8 cellular contexts compared by ENCODE assay signal in genomic region chr7:151782598-151783448, GRCh38.
DNase-seq lines count a peak whose midpoint lies in the region; ATAC-seq, FAIRE-seq and TF ChIP-seq lines count a peak whose summit lies in the region.

No MANE protein-coding gene starts in this region.

- no peaks in the 10 kb centered on the region for H3K4me1 Mint-ChIP-seq in HFFc6 (ENCODE audit: low read depth)

- H3K4me3 ChIP-seq in colonic mucosa (peak overlapping the region; percentile 2), HepG2 (replicated peaks in 1 of 3; ENCODE audit: insufficient read depth in 1 of 3, low read depth in 2 of 3, low read length in 3 of 3) (no peak overlapping the region)

- no peak for FAIRE-seq in HepG2 (lab: Jason Lieb, UNC)

- POLR2A ChIA-PET in HepG2 (lab: Yijun Ruan, JAX): no interaction called here

- no peak overlapping the region for H3K27ac Mint-ChIP-seq in HFFc6

- DNase-seq in HFFc6: peak; percentile 7
- DNase-seq in NAMALWA (ENCODE audit: low spot score): peak; percentile 67
- DNase-seq in activated CD4-positive, alpha-beta T cell treated with anti-CD3 and anti-CD28 coated beads for 48 hours: peak; percentile 81
- peak; percentile 62 for DNase-seq in colonic mucosa
- DNase-seq in HepG2 (ENCODE audit: low spot score): peak; percentile 43
- DNase-seq in stimulated activated CD4-positive, alpha-beta T cell treated with anti-CD3 and anti-CD28 coated beads, TNF-alpha, amount 100 ng/mL, for 24 hours (ENCODE audit: low read depth in 3 of 3): peak; percentile 44 to 75 (median 44)
- no peak for DNase-seq in NCI-H187 treated with DMSO at 0.1 percent for 48 hours (lab: John Stamatoyannopoulos, UW)

- no peak overlapping the region for H2AFZ ChIP-seq in HepG2 (ENCODE audit: low read length)

- H3K4me3 Mint-ChIP-seq in HFFc6: no peak overlapping the region

- intact Hi-C loops in colonic mucosa (cut with DNase I) (loop anchor here (5.0 kb wide), 1 partner anchor 154 kb away; no protein-coding TSS in a partner anchor), HepG2 (cut with micrococcal nuclease; ENCODE audit: unreplicated experiment) (loop anchor here (1.0 kb wide), 1 partner anchor 150 kb away; no protein-coding TSS in a partner anchor)

- in situ Hi-C loops in HepG2 (cut with HindIII; ENCODE audit: extremely low pct_ligation_motif_present, low pct_unique_long_range_greater_than_20kb): loop anchor here (10.0 kb wide), 1 partner anchor 152 kb away; no protein-coding TSS in a partner anchor

- TF ChIP-seq CTCF in GM12873 (IDR thresholded peaks at IDR 0.05; ENCODE audit: insufficient read depth, low read depth, low read length, missing control alignments) (peak; percentile 79), HFFc6 (IDR thresholded peaks at IDR 0.05) (peak; percentile 96), colonic mucosa (IDR thresholded peaks at IDR 0.05) (peak; percentile 82), HepG2 (CRISPR knock-in tag; IDR thresholded peaks at IDR 0.05) (peak; percentile 88)

- no peaks in the 10 kb centered on the region for H3K4me1 ChIP-seq in colonic mucosa
- no peaks in the 10 kb centered on the region for H3K4me1 ChIP-seq in HepG2 (ENCODE audit: insufficient read depth, low read length)

- no peaks in the 10 kb centered on the region for H3K9me3 ChIP-seq in colonic mucosa
- H3K9me3 ChIP-seq in HepG2 (ENCODE audit: low read length): no peaks in the 10 kb centered on the region

- ATAC-seq in HepG2: peak; percentile 98

- no peaks in the 10 kb centered on the region for H3K79me2 ChIP-seq in HepG2 (ENCODE audit: insufficient read depth, low read length)

- peaks cover 41% of the 10 kb centered on the region for H3K27me3 Mint-ChIP-seq in HFFc6 (ENCODE audit: insufficient read depth)

- H3K4me2 ChIP-seq in HepG2 (ENCODE audit: low read depth, low read length): 0 out of 2 replicates have a peak overlapping the region, but pooled peaks have one; percentile 2

- H3K36me3 Mint-ChIP-seq in HFFc6 (ENCODE audit: low read depth): peaks cover 4% of the 10 kb centered on the region; the same call in 1 of the 2 replicates

- no peak for TF ChIP-seq EP300 in HepG2 (IDR thresholded peaks at IDR 0.05; ENCODE audit: low read depth in 2 of 2, low read length in 2 of 2)
- no peak for TF ChIP-seq EP300 in HepG2 (CRISPR knock-in tag; IDR thresholded peaks at IDR 0.05; ENCODE audit: borderline replicate concordance)

- no TSS peak for BruUV-seq in HepG2 (replicated peaks; lab: Mats Ljungman, UMichigan)

- TF ChIP-seq POLR2A in HepG2 (IDR thresholded peaks at IDR 0.05; ENCODE audit: insufficient read depth in 1 of 2, low read depth in 2 of 2, low read length in 2 of 2): no peak

- H3K9ac ChIP-seq in colonic mucosa (ENCODE audit: low read depth in 2 of 2, low read length in 2 of 2) (no peak overlapping the region), HepG2 (ENCODE audit: insufficient read depth, low read depth, low read length) (no peak overlapping the region)

- H3K27me3 ChIP-seq in colonic mucosa (no peaks in the 10 kb centered on the region), HepG2 (ENCODE audit: control insufficient read depth in 1 of 2, insufficient read depth in 2 of 2, low read length in 2 of 2) (peaks cover 6 to 16% of the 10 kb centered on the region in 2 experiments; a peak in 3 of 5 replicates)

- CTCF ChIA-PET in HepG2 (lab: Yijun Ruan, JAX; ENCODE audit: low intra/inter-chr PET ratio, low total read pairs): interaction anchor here (0.6 to 1.4 kb wide), 2 partner anchors 30 to 150 kb away, joined by 3 to 8 read pairs; no protein-coding TSS in a partner anchor

- H3K36me3 ChIP-seq in colonic mucosa: no peaks in the 10 kb centered on the region
- no peaks in the 10 kb centered on the region for H3K36me3 ChIP-seq in HepG2 (replicated peaks in 1 of 2; ENCODE audit: control insufficient read depth in 1 of 2, insufficient read depth in 2 of 2, low read length in 2 of 2)

- TF ChIP-seq RAD21 in HepG2 (CRISPR knock-in tag; IDR thresholded peaks at IDR 0.05): peak; percentile 83

- H3K27ac ChIP-seq in colonic mucosa (no peak overlapping the region), HepG2 (ENCODE audit: extremely low read length, insufficient read depth, low read length) (no peak overlapping the region)

- 42% methylated on average over 17 of the region's 55 CpGs for WGBS in HepG2 (ENCODE audit: low lambda C conversion rate)

- H4K20me1 ChIP-seq in HepG2 (ENCODE audit: insufficient read depth, low read length): no peaks in the 10 kb centered on the region

- H3K9me3 Mint-ChIP-seq in HFFc6: peaks cover 9% of the 10 kb centered on the region

TF ChIP-seq in HepG2, 621 proteins besides CTCF, POLR2A, EP300 and RAD21 (continues in another document):
- TF ChIP-seq ZNF878 (CRISPR knock-in tag; IDR thresholded peaks at IDR 0.05) (no peak), ELF4 (CRISPR knock-in tag; IDR thresholded peaks at IDR 0.05; ENCODE audit: borderline replicate concordance) (no peak), ZNF646 (CRISPR knock-in tag; IDR thresholded peaks at IDR 0.05) (0 out of 2 replicates have a peak, but pooled peaks have one; percentile 19), HMGXB4 (CRISPR knock-in tag; IDR thresholded peaks at IDR 0.05; ENCODE audit: borderline replicate concordance in 1 of 2, low read depth in 1 of 2) (peak in 1 of 2 experiments; percentile 27; a peak in 1 of 4 replicates), ZBTB7B (CRISPR knock-in tag; IDR thresholded peaks at IDR 0.05) (peak; percentile 86), SP2 (CRISPR knock-in tag; IDR thresholded peaks at IDR 0.05) (no peak), ZGPAT (CRISPR knock-in tag; IDR thresholded peaks at IDR 0.05) (0 out of 2 replicates have a peak, but pooled peaks have one; percentile 31)
